ENCODE assay signal across 18 cellular contexts in the genomic region with DNA sequence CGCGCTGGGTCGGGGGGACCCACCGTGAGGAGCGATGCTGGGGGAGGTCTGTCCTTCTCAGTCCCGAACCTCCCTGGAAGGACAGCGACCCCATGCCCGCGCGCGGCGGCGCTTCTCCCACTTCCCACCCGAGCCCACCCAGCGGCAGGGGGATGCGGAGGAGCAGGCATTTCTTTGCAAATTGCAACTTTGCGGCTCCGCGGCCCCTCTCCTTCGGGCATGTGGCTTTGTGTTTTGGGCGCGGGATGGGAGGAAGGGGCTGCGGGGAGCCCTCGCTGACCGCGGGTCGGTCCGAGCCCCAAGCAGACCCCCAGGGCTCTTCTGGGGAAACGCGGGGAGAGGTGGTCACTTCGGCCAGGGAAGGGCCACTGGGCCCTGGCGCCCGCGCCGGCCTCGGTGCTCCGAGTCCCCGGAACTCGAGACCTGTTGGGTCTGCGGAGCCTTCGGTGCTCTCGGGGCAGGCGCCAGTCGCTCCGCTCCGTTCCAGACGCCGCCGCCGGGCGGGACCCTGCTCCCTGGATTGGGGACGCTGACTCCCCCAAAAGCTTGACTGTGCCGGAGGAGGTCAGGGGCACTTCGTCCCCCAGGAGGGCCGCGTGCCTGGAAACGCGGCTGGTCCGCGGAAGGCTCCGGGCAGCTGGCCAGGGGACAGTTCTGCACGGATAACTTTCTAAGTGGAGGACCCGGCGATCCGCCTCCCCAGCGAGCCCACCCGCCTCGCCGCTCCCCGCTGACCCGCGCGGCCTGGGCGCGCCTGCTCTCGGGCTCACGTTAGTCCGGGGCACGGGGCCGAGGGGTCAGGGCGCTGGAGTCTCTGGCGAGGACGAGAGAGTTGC.
DNase-seq lines count a peak whose midpoint lies in the region; ATAC-seq and TF ChIP-seq lines count a peak whose summit lies in the region.
"Had no signal": no experiment of that assay in that cellular context is flagged by ENCODE, and none has a peak within 500 bp of the region (broad histone marks: within the 10 kb centered on the region; RNA-seq: fewer than 3 reads in every experiment).

No MANE protein-coding gene starts in this region.

- intact Hi-C loops in sciatic nerve (cut with DNase I) (no loop called here), PC-9 (cut with micrococcal nuclease; ENCODE audit: unreplicated experiment) (no loop called here)

- H3K27me3 Mint-ChIP-seq in brain = peaks cover 55% of the 10 kb centered on the region

- H3K9me3 ChIP-seq in HUES6 (ENCODE audit: control insufficient read depth, insufficient read depth, low read depth, low read length) = no peaks in the 10 kb centered on the region
- no peaks in the 10 kb centered on the region for H3K9me3 ChIP-seq in smooth muscle cell (replicated peaks; ENCODE audit: low read depth)
- H3K9me3 ChIP-seq in PC-9 (ENCODE audit: insufficient read depth, low read depth) = no peaks in the 10 kb centered on the region

- no peaks in the 10 kb centered on the region for H3F3A ChIP-seq in smooth muscle cell (ENCODE audit: low read depth)
- H3F3A ChIP-seq in PC-9 (ENCODE audit: insufficient read depth, low read depth) = no peaks in the 10 kb centered on the region

- H2AFZ ChIP-seq in smooth muscle cell (ENCODE audit: low read depth) (no peak overlapping the region), PC-9 (no peak overlapping the region)

- peak overlapping the region; percentile 75 to 85 (median 83) for H3K4me3 Mint-ChIP-seq in brain
- H3K4me3 Mint-ChIP-seq: activated CD4-positive, alpha-beta memory T cell treated with anti-CD3 and anti-CD28 coated beads, Interleukin-2, amount 10 ng/mL, durations not matched to agents 7 days and 5 days; activated T-helper 17 cell treated with anti-CD3 and anti-CD28 coated beads, Interleukin-2, amount 50 U/mL, for 72 hours; memory B cell; stimulated activated naive CD8-positive, alpha-beta T cell treated with anti-CD3 and anti-CD28 coated beads, Interleukin-15, Interleukin-2, amounts not matched to agents 100 ng/mL and 50 ng/mL, for 24 hours had no signal

- ATAC-seq in sciatic nerve = peak; percentile 56
- ATAC-seq: activated T-helper 17 cell treated with anti-CD3 and anti-CD28 coated beads, Interleukin-2, amount 50 U/mL, for 72 hours had no signal

- no TSS peak for BruUV-seq in PC-9 (replicated peaks; lab: Mats Ljungman, UMichigan)

- peak overlapping the region; percentile 79 for H3K4me3 ChIP-seq in HUES6 (ENCODE audit: low read depth, low read length)
- no peak overlapping the region for H3K4me3 ChIP-seq in smooth muscle cell
- no peak overlapping the region for H3K4me3 ChIP-seq in PC-9
- H3K4me3 ChIP-seq: BLaER1, SK-N-MC had no signal

- POLR2A ChIA-PET in PC-9 (lab: Charles Lee; ENCODE audit: unreplicated experiment) = no interaction called here

- H3K27ac Mint-ChIP-seq in brain = no peak overlapping the region
- H3K27ac Mint-ChIP-seq: activated CD4-positive, alpha-beta memory T cell treated with anti-CD3 and anti-CD28 coated beads, Interleukin-2, amount 10 ng/mL, durations not matched to agents 7 days and 5 days; activated T-helper 17 cell treated with anti-CD3 and anti-CD28 coated beads, Interleukin-2, amount 50 U/mL, for 72 hours; memory B cell; stimulated activated naive CD8-positive, alpha-beta T cell treated with anti-CD3 and anti-CD28 coated beads, Interleukin-15, Interleukin-2, amounts not matched to agents 100 ng/mL and 50 ng/mL, for 24 hours had no signal

- peaks cover 5% of the 10 kb centered on the region for H3K4me1 Mint-ChIP-seq in brain
- H3K4me1 Mint-ChIP-seq: activated CD4-positive, alpha-beta memory T cell treated with anti-CD3 and anti-CD28 coated beads, Interleukin-2, amount 10 ng/mL, durations not matched to agents 7 days and 5 days; activated T-helper 17 cell treated with anti-CD3 and anti-CD28 coated beads, Interleukin-2, amount 50 U/mL, for 72 hours; memory B cell had no signal

- CTCF ChIA-PET in PC-9 (lab: Charles Lee) = no interaction called here

- TF ChIP-seq CTCF in brain (conservative IDR thresholded peaks at IDR 0.05) = no peak
- no peak for TF ChIP-seq CTCF in smooth muscle cell (IDR thresholded peaks at IDR 0.05; ENCODE audit: borderline replicate concordance, insufficient read depth, poor library complexity, severe bottlenecking)
- TF ChIP-seq CTCF in PC-9 (conservative IDR thresholded peaks at IDR 0.05) = no peak

- H3K36me3 Mint-ChIP-seq in brain = no peaks in the 10 kb centered on the region

- H3K4me2 ChIP-seq in smooth muscle cell (no peak overlapping the region), PC-9 (no peak overlapping the region)
- H3K4me2 ChIP-seq: BLaER1 had no signal

- H3K79me2 ChIP-seq in smooth muscle cell (ENCODE audit: low read depth) = no peaks in the 10 kb centered on the region
- no peaks in the 10 kb centered on the region for H3K79me2 ChIP-seq in PC-9 (ENCODE audit: low read depth)

- H3K36me3 ChIP-seq in HUES6 (ENCODE audit: control insufficient read depth, insufficient read depth, low read length) (no peaks in the 10 kb centered on the region), smooth muscle cell (ENCODE audit: low read depth) (no peaks in the 10 kb centered on the region), PC-9 (ENCODE audit: low read depth) (no peaks in the 10 kb centered on the region)
- H3K36me3 ChIP-seq: BLaER1 had no signal

- peaks cover 80% of the 10 kb centered on the region for H3K27me3 ChIP-seq in HUES6 (ENCODE audit: control insufficient read depth, insufficient read depth, low read length)
- H3K27me3 ChIP-seq in smooth muscle cell (ENCODE audit: low read depth) = peaks cover 51% of the 10 kb centered on the region
- H3K27me3 ChIP-seq in PC-9 (ENCODE audit: insufficient read depth, low read depth) = peaks cover 9% of the 10 kb centered on the region; the same call in 1 of the 2 replicates
- H3K27me3 ChIP-seq: BLaER1 had no signal

- H3K4me1 ChIP-seq in HUES6 (ENCODE audit: control insufficient read depth, insufficient read depth, low read length) = no peaks in the 10 kb centered on the region
- H3K4me1 ChIP-seq in smooth muscle cell (ENCODE audit: low read depth) = no peaks in the 10 kb centered on the region
- no peaks in the 10 kb centered on the region for H3K4me1 ChIP-seq in PC-9 (replicated peaks; ENCODE audit: insufficient read depth)
- H3K4me1 ChIP-seq: BLaER1 had no signal

- peaks cover 5 to 31% (median 19%) of the 10 kb centered on the region in 5 experiments for H3K9me3 Mint-ChIP-seq in brain

- no peak overlapping the region for H3K27ac ChIP-seq in HUES6 (ENCODE audit: low read depth, low read length)
- no peak overlapping the region for H3K27ac ChIP-seq in smooth muscle cell (ENCODE audit: low read depth)
- no peak overlapping the region for H3K27ac ChIP-seq in PC-9
- H3K27ac ChIP-seq: BLaER1, SK-N-MC had no signal

- no peaks in the 10 kb centered on the region for H3K9me2 ChIP-seq in PC-9 (ENCODE audit: insufficient read depth)

- peak; percentile 53 for DNase-seq in islet precursor cell
- DNase-seq in sciatic nerve (ENCODE audit: low spot score) = no peak
- no peak for DNase-seq in smooth muscle cell (lab: John Stamatoyannopoulos, UW; ENCODE audit: unreplicated experiment)
- no peak for DNase-seq in activated CD4-positive, alpha-beta T cell treated with anti-CD3 and anti-CD28 coated beads for 1 hour
- no peak for DNase-seq in activated gamma-delta T cell (lab: John Stamatoyannopoulos, UW)
- no peak for DNase-seq in PC-9
- DNase-seq: activated CD4-positive, alpha-beta memory T cell treated with anti-CD3 and anti-CD28 coated beads, Interleukin-2, amount 10 ng/mL, durations not matched to agents 7 days and 5 days; amniotic stem cell; KBM-7; NCI-H1417; NCI-H2227 treated with DMSO at 0.1 percent for 48 hours had no signal

- H3K9ac ChIP-seq in HUES6 (ENCODE audit: low read length) (no peak overlapping the region), smooth muscle cell (ENCODE audit: low read depth) (no peak overlapping the region)
- H3K9ac ChIP-seq: BLaER1 had no signal

- H4K20me1 ChIP-seq in smooth muscle cell (ENCODE audit: low read depth) (no peaks in the 10 kb centered on the region), PC-9 (ENCODE audit: insufficient read depth) (no peaks in the 10 kb centered on the region; the same call in 1 of the 2 replicates)
- H4K20me1 ChIP-seq: BLaER1 had no signal

- 14% methylated on average over 69 of the region's 83 CpGs for WGBS in smooth muscle cell (ENCODE audit: low lambda C conversion rate)
